In genomic region chr12:96465896-96466295, GRCh38 we compare ENCODE assay signal across 23 cellular contexts.
"Had no signal": no experiment of that assay in that cellular context is flagged by ENCODE, and none has a peak within 500 bp of the region (broad histone marks: within the 10 kb centered on the region; RNA-seq: fewer than 3 reads in every experiment).

No MANE protein-coding gene starts in this region.

- H3K27ac ChIP-seq: esophagus squamous epithelium, gastroesophageal sphincter, psoas muscle, testis, tibial nerve, upper lobe of right lung, vagina had no signal

- H3K4me1 Mint-ChIP-seq: naive B cell; nephron; stimulated activated naive B cell treated with anti-CD40 and anti-IgM and Interleukin-4, amounts not matched to agents 10 μg/mL and 1 μg/mL and 100 μg/mL, for 72 hours; stimulated activated naive CD8-positive, alpha-beta T cell treated with anti-CD3 and anti-CD28 coated beads, Interleukin-15, amount 100 ng/mL, for 72 hours had no signal

- H3K36me3 ChIP-seq: esophagus squamous epithelium, gastroesophageal sphincter, tibial nerve, upper lobe of right lung, vagina had no signal

- ATAC-seq: effector memory CD8-positive, alpha-beta T cell; gastroesophageal sphincter; left colon; left ventricle myocardium superior; psoas muscle; sciatic nerve; stimulated activated naive B cell treated with anti-CD40 and anti-IgM and Interleukin-4, amounts not matched to agents 10 μg/mL and 1 μg/mL and 100 μg/mL, for 72 hours; stimulated activated naive CD8-positive, alpha-beta T cell treated with anti-CD3 and anti-CD28 coated beads, Interleukin-15, amount 100 ng/mL, for 72 hours; upper lobe of right lung had no signal

- H3K27me3 Mint-ChIP-seq: dendritic cell treated with granulocyte-macrophage colony-stimulating factor and Interleukin-4, amounts not matched to agents 40 ng/mL and 50 ng/mL, for 4 days; effector memory CD8-positive, alpha-beta T cell; stimulated activated naive B cell treated with anti-CD40 and anti-IgM and Interleukin-4, amounts not matched to agents 10 μg/mL and 1 μg/mL and 100 μg/mL, for 72 hours; stimulated activated naive CD8-positive, alpha-beta T cell treated with anti-CD3 and anti-CD28 coated beads, Interleukin-15, amount 100 ng/mL, for 72 hours had no signal

- H3K4me3 ChIP-seq: esophagus squamous epithelium, gastroesophageal sphincter, lung, psoas muscle, testis, tibial nerve, upper lobe of right lung, vagina had no signal

- H3K9me3 ChIP-seq: esophagus squamous epithelium, gastroesophageal sphincter, psoas muscle, testis, upper lobe of right lung, vagina had no signal

- DNase-seq: effector memory CD8-positive, alpha-beta T cell; esophagus squamous epithelium; glutamatergic neuron; immature natural killer cell; left colon; left ventricle myocardium superior; mesenchymal stem cell; midbrain; naive B cell; psoas muscle; stimulated activated CD4-positive, alpha-beta T cell treated with anti-CD3 and anti-CD28 coated beads, Interleukin-2, amount 100 ng/mL, for 24 hours; stimulated activated CD4-positive, alpha-beta T cell treated with anti-CD3 and anti-CD28 coated beads, Interleukin-4, amount 100 ng/mL, for 4 hours; stimulated activated naive B cell treated with anti-CD40 and anti-IgM and Interleukin-4, amounts not matched to agents 10 μg/mL and 1 μg/mL and 100 μg/mL, for 72 hours; stimulated activated naive CD8-positive, alpha-beta T cell treated with anti-CD3 and anti-CD28 coated beads, Interleukin-15, amount 100 ng/mL, for 72 hours; testis; upper lobe of right lung had no signal

- H3K4me1 ChIP-seq: esophagus squamous epithelium, gastroesophageal sphincter, psoas muscle, testis, tibial nerve, upper lobe of right lung, vagina had no signal

- H3K4me3 Mint-ChIP-seq: dendritic cell treated with granulocyte-macrophage colony-stimulating factor and Interleukin-4, amounts not matched to agents 40 ng/mL and 50 ng/mL, for 4 days; effector memory CD8-positive, alpha-beta T cell; immature natural killer cell; naive B cell; nephron; stimulated activated naive B cell treated with anti-CD40 and anti-IgM and Interleukin-4, amounts not matched to agents 10 μg/mL and 1 μg/mL and 100 μg/mL, for 72 hours; stimulated activated naive CD8-positive, alpha-beta T cell treated with anti-CD3 and anti-CD28 coated beads, Interleukin-15, amount 100 ng/mL, for 72 hours had no signal

- H3K27ac Mint-ChIP-seq: dendritic cell treated with granulocyte-macrophage colony-stimulating factor and Interleukin-4, amounts not matched to agents 40 ng/mL and 50 ng/mL, for 4 days; effector memory CD8-positive, alpha-beta T cell; immature natural killer cell; nephron; stimulated activated naive B cell treated with anti-CD40 and anti-IgM and Interleukin-4, amounts not matched to agents 10 μg/mL and 1 μg/mL and 100 μg/mL, for 72 hours; stimulated activated naive CD8-positive, alpha-beta T cell treated with anti-CD3 and anti-CD28 coated beads, Interleukin-15, amount 100 ng/mL, for 72 hours had no signal
